In genomic region chr7:1223196-1224092, GRCh38 we compare ENCODE assay signal across 12 cellular contexts. TPM values are rescaled to one million over a fixed set of nuclear protein-coding genes. Genes with fewer than 3 reads are reported as not detected.
DNase-seq lines count a peak whose midpoint lies in the region; ATAC-seq and TF ChIP-seq lines count a peak whose summit lies in the region.
"Had no signal": no experiment of that assay in that cellular context is flagged by ENCODE, and none has a peak within 500 bp of the region (broad histone marks: within the 10 kb centered on the region; RNA-seq: fewer than 3 reads in every experiment).

No MANE protein-coding gene starts in this region.

- H3K4me3 ChIP-seq in AG09309 (ENCODE audit: control insufficient read depth, low read depth, low read length) (no peak overlapping the region), SK-N-SH (ENCODE audit: low read depth in 2 of 2, low read length in 1 of 2) (no peak overlapping the region), iPS-15b (ENCODE audit: low read depth, low read length) (peak overlapping the region; percentile 39)
- H3K4me3 ChIP-seq: psoas muscle had no signal

- H3K79me2 ChIP-seq in SK-N-SH (ENCODE audit: insufficient read depth) = no peaks in the 10 kb centered on the region

- no peak overlapping the region for H2AFZ ChIP-seq in SK-N-SH (ENCODE audit: low read depth)

- peaks cover 28% of the 10 kb centered on the region for H4K20me1 ChIP-seq in SK-N-SH (ENCODE audit: insufficient read depth)

- peaks cover 20% of the 10 kb centered on the region for H3K36me3 Mint-ChIP-seq in effector memory CD8-positive, alpha-beta T cell (ENCODE audit: insufficient read depth)
- H3K36me3 Mint-ChIP-seq: stimulated activated memory B cell treated with anti-CD40 and anti-IgM and Interleukin-4, amounts not matched to agents 10 μg/mL and 1 μg/mL and 100 μg/mL, for 72 hours had no signal

- H3K27me3 ChIP-seq in SK-N-SH (ENCODE audit: insufficient read depth) (peaks cover 100% of the 10 kb centered on the region), iPS-15b (ENCODE audit: control insufficient read depth, insufficient read depth, low read length) (peaks cover 83% of the 10 kb centered on the region)

- no peak overlapping the region for H3K9ac ChIP-seq in SK-N-SH
- no peak overlapping the region for H3K9ac ChIP-seq in iPS-15b (ENCODE audit: low read depth, low read length)

- TF ChIP-seq RAD21 in SK-N-SH (IDR thresholded peaks at IDR 0.05; ENCODE audit: low read length) = peak; percentile 57

- no peaks in the 10 kb centered on the region for H3K9me2 ChIP-seq in SK-N-SH

- H3F3A ChIP-seq in SK-N-SH (replicated peaks; ENCODE audit: insufficient read depth) = peaks cover 10% of the 10 kb centered on the region

- H3K27ac ChIP-seq in SK-N-SH (ENCODE audit: low read depth in 2 of 2, low read length in 1 of 2) = no peak overlapping the region
- H3K27ac ChIP-seq: psoas muscle had no signal

- H3K27ac Mint-ChIP-seq in effector memory CD8-positive, alpha-beta T cell = no peak overlapping the region
- H3K27ac Mint-ChIP-seq: stimulated activated memory B cell treated with anti-CD40 and anti-IgM and Interleukin-4, amounts not matched to agents 10 μg/mL and 1 μg/mL and 100 μg/mL, for 72 hours had no signal

- no peak for TF ChIP-seq EP300 in SK-N-SH (IDR thresholded peaks at IDR 0.05; ENCODE audit: borderline replicate concordance in 1 of 2, low read depth in 1 of 2, low read length in 1 of 2)

- H3K9me3 ChIP-seq in SK-N-SH (no peaks in the 10 kb centered on the region), iPS-15b (ENCODE audit: control insufficient read depth, insufficient read depth, low read length) (no peaks in the 10 kb centered on the region)
- H3K9me3 ChIP-seq: psoas muscle had no signal

- no peaks in the 10 kb centered on the region for H3K9me3 Mint-ChIP-seq in effector memory CD8-positive, alpha-beta T cell
- H3K9me3 Mint-ChIP-seq: stimulated activated memory B cell treated with anti-CD40 and anti-IgM and Interleukin-4, amounts not matched to agents 10 μg/mL and 1 μg/mL and 100 μg/mL, for 72 hours had no signal

- POLR2A ChIA-PET in SK-N-SH (lab: Yijun Ruan, JAX) = interaction anchor here (1.5 kb wide), 1 partner anchor 11 kb away, joined by 3 read pairs; no protein-coding TSS in a partner anchor

- no peak overlapping the region for H3K4me2 ChIP-seq in SK-N-SH

- H3K27me3 Mint-ChIP-seq in effector memory CD8-positive, alpha-beta T cell = peaks cover 79 to 100% of the 10 kb centered on the region in 2 donors

- no peak for DNase-seq in AG09309 (ENCODE audit: low read depth)
- no peak for DNase-seq in GM13977 (ENCODE audit: low spot score)
- no peak for DNase-seq in SK-N-SH
- DNase-seq in effector memory CD8-positive, alpha-beta T cell = no peak
- DNase-seq: activated CD8-positive, alpha-beta memory T cell treated with anti-CD3 and anti-CD28 coated beads, Interleukin-2, amount 50 U/mL, for 4 hours; psoas muscle; stimulated activated CD4-positive, alpha-beta T cell treated with anti-CD3 and anti-CD28 coated beads, Interleukin-2, amount 100 ng/mL, for 24 hours had no signal

- CTCF ChIA-PET in SK-N-SH (lab: Yijun Ruan, JAX) = interaction anchor here (1.0 to 11.4 kb wide), 12 partner anchors 8 to 250 kb away, joined by 3 to 218 read pairs (median 18); no protein-coding TSS in a partner anchor

- H3K4me1 Mint-ChIP-seq in effector memory CD8-positive, alpha-beta T cell (ENCODE audit: low read depth in 2 of 2) = peaks cover 0 to 2% of the 10 kb centered on the region in 2 donors
- H3K4me1 Mint-ChIP-seq: stimulated activated memory B cell treated with anti-CD40 and anti-IgM and Interleukin-4, amounts not matched to agents 10 μg/mL and 1 μg/mL and 100 μg/mL, for 72 hours had no signal

- no peaks in the 10 kb centered on the region for H3K36me3 ChIP-seq in SK-N-SH (replicated peaks in 1 of 2; ENCODE audit: control insufficient read depth in 1 of 2, insufficient read depth in 2 of 2, low read length in 1 of 2)
- H3K36me3 ChIP-seq in iPS-15b (ENCODE audit: control insufficient read depth, insufficient read depth, low read length) = no peaks in the 10 kb centered on the region

- in situ Hi-C loops in GM13977 (cut with MboI; ENCODE audit: low pct_unique_long_range_greater_than_20kb, low sequenced_read_pairs, unreplicated experiment) = no loop called here

- TF ChIP-seq CTCF in AG09309 (IDR thresholded peaks at IDR 0.05; ENCODE audit: control insufficient read depth, insufficient read depth, low read depth, low read length, missing control alignments) (peak; percentile 22), GM13977 (IDR thresholded peaks at IDR 0.05; ENCODE audit: extremely low read depth, insufficient read depth, missing control alignments) (peak; percentile 15), SK-N-SH (IDR thresholded peaks at IDR 0.05) (peak; percentile 37)

- H3K4me1 ChIP-seq in SK-N-SH (ENCODE audit: control insufficient read depth in 1 of 2, insufficient read depth in 2 of 2, low read depth in 1 of 2, low read length in 1 of 2) (peaks cover 0 to 3% of the 10 kb centered on the region in 2 experiments; a peak in 1 of 4 replicates), iPS-15b (ENCODE audit: control insufficient read depth, insufficient read depth, low read length) (peaks cover 6% of the 10 kb centered on the region)
- H3K4me1 ChIP-seq: psoas muscle had no signal

- WGBS in SK-N-SH (ENCODE audit: low lambda C conversion rate) = 29% methylated on average over 25 of the region's 34 CpGs

- H3K4me3 Mint-ChIP-seq in effector memory CD8-positive, alpha-beta T cell = no peak overlapping the region

- ATAC-seq in GM21576 (IDR thresholded peaks at IDR 0.05; ENCODE audit: unreplicated experiment) = no peak
- no peak for ATAC-seq in effector memory CD8-positive, alpha-beta T cell (replicated peaks)
- no peak for ATAC-seq in HG03135 (IDR thresholded peaks at IDR 0.05; ENCODE audit: unreplicated experiment)
- no peak for ATAC-seq in GM19035 (IDR thresholded peaks at IDR 0.05; ENCODE audit: unreplicated experiment)
- ATAC-seq: psoas muscle; stimulated activated memory B cell treated with anti-CD40 and anti-IgM and Interleukin-4, amounts not matched to agents 10 μg/mL and 1 μg/mL and 100 μg/mL, for 72 hours had no signal

TF ChIP-seq in SK-N-SH, 30 proteins besides CTCF, POLR2A, EP300 and RAD21:
- TF ChIP-seq SMC3 (IDR thresholded peaks at IDR 0.05; ENCODE audit: low read depth, low read length) (peak; percentile 22; the same call in 1 of the 2 replicates), ZBTB33 (IDR thresholded peaks at IDR 0.05; ENCODE audit: borderline replicate concordance, low read depth) (no peak)

RNA-seq across cellular contexts. Expression of gene UNCX, which starts 9.2 kb away (rescaled TPM):
- not detected in 2 replicates for polyA plus RNA-seq in SK-N-SH (2012; rRNA removed)
- not detected in 2 replicates for polyA plus RNA-seq in SK-N-SH (2012; cell fraction: cytosol; rRNA removed)
- polyA plus RNA-seq in SK-N-SH (2012; cell fraction: nucleus; rRNA removed) = not detected in 2 replicates
- polyA plus RNA-seq: psoas muscle had no signal
